Comparison of ENCODE assay signal across 3 cellular contexts in genomic region chr1:153563339-153563952, GRCh38.
TF ChIP-seq lines count a peak whose summit lies in the region.

No MANE protein-coding gene starts in this region.

TF ChIP-seq in SK-N-SH, 30 proteins besides CTCF, POLR2A, EP300 and RAD21:
- TF ChIP-seq ELF1 (IDR thresholded peaks at IDR 0.05): no peak
- TF ChIP-seq NFIC (IDR thresholded peaks at IDR 0.05; ENCODE audit: borderline replicate concordance): no peak
- TF ChIP-seq CHD2 (IDR thresholded peaks at IDR 0.05; ENCODE audit: low read length, partially characterized antibody): no peak
- TF ChIP-seq RFX5 (IDR thresholded peaks at IDR 0.05; ENCODE audit: low read length): no peak
- TF ChIP-seq YY1 (IDR thresholded peaks at IDR 0.05; ENCODE audit: low read depth): no peak
- TF ChIP-seq TCF12 (IDR thresholded peaks at IDR 0.05): no peak
- no peak for TF ChIP-seq NRF1 (IDR thresholded peaks at IDR 0.05; ENCODE audit: low read depth, low read length)
- no peak for TF ChIP-seq FOXJ3 (CRISPR knock-in tag; IDR thresholded peaks at IDR 0.05)
- TF ChIP-seq RCOR1 (IDR thresholded peaks at IDR 0.05; ENCODE audit: low read length): no peak
- no peak for TF ChIP-seq GABPA (IDR thresholded peaks at IDR 0.05; ENCODE audit: low read depth)
- no peak for TF ChIP-seq ZBTB33 (IDR thresholded peaks at IDR 0.05; ENCODE audit: borderline replicate concordance, low read depth)
- TF ChIP-seq RXRA (IDR thresholded peaks at IDR 0.05; ENCODE audit: borderline replicate concordance, low read depth): no peak
- TF ChIP-seq MXI1 (IDR thresholded peaks at IDR 0.05; ENCODE audit: low read depth, low read length): no peak
- TF ChIP-seq FOXM1 (IDR thresholded peaks at IDR 0.05; ENCODE audit: low read depth): no peak
- no peak for TF ChIP-seq MAX (IDR thresholded peaks at IDR 0.05; ENCODE audit: low read depth)
- TF ChIP-seq POLR2AphosphoS5 (IDR thresholded peaks at IDR 0.05; ENCODE audit: low read depth, low read length): no peak
- TF ChIP-seq REST (IDR thresholded peaks at IDR 0.05; ENCODE audit: low read depth, low read length): no peak

TF ChIP-seq in SK-N-SH treated with all-trans-retinoic acid at 6 μM for 48 hours, 23 proteins besides CTCF, POLR2A, EP300 and RAD21:
- TF ChIP-seq PATZ1 (CRISPR knock-in tag; IDR thresholded peaks at IDR 0.05; ENCODE audit: borderline replicate concordance) (no peak), BACH2 (CRISPR knock-in tag; IDR thresholded peaks at IDR 0.05; ENCODE audit: borderline replicate concordance) (no peak), GLIS3 (CRISPR knock-in tag; IDR thresholded peaks at IDR 0.05) (no peak), CREB5 (CRISPR knock-in tag; IDR thresholded peaks at IDR 0.05; ENCODE audit: low read depth) (no peak)
TF ChIP-seq in SK-N-SH treated with all-trans-retinoic acid at 6 μM for 48 hours: peak in this region for 0.

TF ChIP-seq in H1, 55 proteins besides CTCF, POLR2A, EP300 and RAD21:
- TF ChIP-seq KDM1A (IDR thresholded peaks at IDR 0.05; ENCODE audit: borderline replicate concordance, low read length) (no peak), SP1 (IDR thresholded peaks at IDR 0.05; ENCODE audit: low read depth, low read length) (no peak), BACH1 (IDR thresholded peaks at IDR 0.05; ENCODE audit: low read length) (no peak), EZH2 (IDR thresholded peaks at IDR 0.05; ENCODE audit: low read depth, low read length, severe bottlenecking) (no peak), SIN3A (conservative IDR thresholded peaks at IDR 0.05 in 1 of 2, IDR thresholded peaks at IDR 0.05 in 1 of 2; ENCODE audit: low read depth in 1 of 2, low read length in 2 of 2) (no peak), ZNF274 (IDR thresholded peaks at IDR 0.05; ENCODE audit: borderline replicate concordance, extremely low read depth, low read length) (no peak), GTF2F1 (IDR thresholded peaks at IDR 0.05; ENCODE audit: borderline replicate concordance, low read depth, low read length) (no peak), CEBPB (IDR thresholded peaks at IDR 0.05; ENCODE audit: low read depth, low read length) (no peak), RBBP5 (IDR thresholded peaks at IDR 0.05; ENCODE audit: borderline replicate concordance, low read depth, low read length) (no peak), TCF12 (IDR thresholded peaks at IDR 0.05; ENCODE audit: low read depth, low read length) (no peak), POU5F1 (IDR thresholded peaks at IDR 0.05; ENCODE audit: low read depth, low read length) (no peak), SAP30 (IDR thresholded peaks at IDR 0.05; ENCODE audit: insufficient read depth, insufficient replicate concordance, low read length) (no peak), CHD2 (IDR thresholded peaks at IDR 0.05; ENCODE audit: low read length) (no peak), ATF3 (IDR thresholded peaks at IDR 0.05; ENCODE audit: insufficient read depth, low read depth, low read length) (no peak), RXRA (IDR thresholded peaks at IDR 0.05; ENCODE audit: insufficient read depth, low read depth, low read length) (no peak)
